ENCODE assay signal across 8 cellular contexts in genomic region chr13:109784590-109785140, GRCh38. TPM values are rescaled to one million over a fixed set of nuclear protein-coding genes. Genes with fewer than 3 reads are reported as not detected.
DNase-seq lines count a peak whose midpoint lies in the region; ATAC-seq and TF ChIP-seq lines count a peak whose summit lies in the region.

No MANE protein-coding gene starts in this region.

- 12 to 28% methylated on average over 12 to 76 of the region's 83 CpGs for WGBS in testis, 2 donors

- peaks cover 13% of the 10 kb centered on the region for H3K36me3 Mint-ChIP-seq in nephron (ENCODE audit: low read depth)

- H3K9me3 Mint-ChIP-seq in nephron = no peaks in the 10 kb centered on the region

- no peaks in the 10 kb centered on the region for H3K9me3 ChIP-seq in Panc1 (ENCODE audit: control insufficient read depth, insufficient read depth, low read depth, low read length)
- no peaks in the 10 kb centered on the region for H3K9me3 ChIP-seq in testis

- H3K4me3 ChIP-seq in Panc1 (ENCODE audit: low read depth in 2 of 2, low read length in 2 of 2) = peak overlapping the region; percentile 52 to 61
- H3K4me3 ChIP-seq in testis = peak overlapping the region; percentile 71 to 81

- no peaks in the 10 kb centered on the region for H3K27me3 ChIP-seq in Panc1 (ENCODE audit: control insufficient read depth, insufficient read depth, low read length)
- H3K27me3 ChIP-seq in foreskin keratinocyte = no peaks in the 10 kb centered on the region
- H3K27me3 ChIP-seq in testis = no peaks in the 10 kb centered on the region

- H3K4me1 Mint-ChIP-seq in nephron = peaks cover 18% of the 10 kb centered on the region

- TF ChIP-seq CTCF in Panc1 (IDR thresholded peaks at IDR 0.05) (peak; percentile 77), foreskin keratinocyte (conservative IDR thresholded peaks at IDR 0.05) (peak; percentile 80), nephron (IDR thresholded peaks at IDR 0.05; ENCODE audit: unreplicated experiment in 3 of 3) (peak; percentile 45 to 55 (median 50)), testis (IDR thresholded peaks at IDR 0.05) (peak; percentile 45 to 92 (median 79))

- H3K27me3 Mint-ChIP-seq in nephron (ENCODE audit: low read depth) = peaks cover 27% of the 10 kb centered on the region

- H3K27ac ChIP-seq in Panc1 (ENCODE audit: low read length) = no peak overlapping the region
- H3K27ac ChIP-seq in foreskin keratinocyte = no peak overlapping the region
- peak overlapping the region; percentile 59 to 90 for H3K27ac ChIP-seq in testis

- CTCF ChIA-PET in Panc1 (lab: Charles Lee) = interaction anchor here (0.6 kb wide), 1 partner anchor 10 kb away, joined by 3 read pairs; no protein-coding TSS in a partner anchor

- peak; percentile 81 for ATAC-seq in Panc1
- peak; percentile 52 for ATAC-seq in foreskin keratinocyte
- ATAC-seq in HG02981 (IDR thresholded peaks at IDR 0.05; ENCODE audit: unreplicated experiment) = no peak

- H3K4me1 ChIP-seq in Panc1 (ENCODE audit: control insufficient read depth, insufficient read depth, low read length) = peaks cover 2% of the 10 kb centered on the region; the same call in 1 of the 2 replicates
- H3K4me1 ChIP-seq in foreskin keratinocyte = peaks cover under 1% of the 10 kb centered on the region
- peaks cover 17% of the 10 kb centered on the region for H3K4me1 ChIP-seq in testis

- no peak overlapping the region for H3K27ac Mint-ChIP-seq in nephron

- no peak for TF ChIP-seq POLR2A in testis (IDR thresholded peaks at IDR 0.05)

- no TSS peak for BruUV-seq in Panc1 (replicated peaks; lab: Mats Ljungman, UMichigan)

- H3K36me3 ChIP-seq in Panc1 (ENCODE audit: control insufficient read depth, insufficient read depth, low read length) (no peaks in the 10 kb centered on the region), testis (ENCODE audit: low read depth, missing control alignments) (no peaks in the 10 kb centered on the region)

- POLR2A ChIA-PET in Panc1 (lab: Charles Lee) = no interaction called here

- DNase-seq in 8988T (peak; percentile 84), H4 (ENCODE audit: low spot score) (peak; percentile 24), Panc1 (ENCODE audit: low read depth, low spot score) (no peak), foreskin keratinocyte (no peak), testis (peak; percentile 84)
- DNase-seq in activated naive CD4-positive, alpha-beta T cell (lab: John Stamatoyannopoulos, UW) = peak; percentile 28 to 64 (median 41)

- intact Hi-C loops in Panc1 (cut with micrococcal nuclease; ENCODE audit: unreplicated experiment) (loop anchor here (5.0 kb wide), 4 partner anchors 318 to 822 kb away; no protein-coding TSS in a partner anchor), testis (cut with DNase I; ENCODE audit: low total_unique reads) (loop anchor here (10.0 kb wide), 2 partner anchors 640 to 830 kb away; no protein-coding TSS in a partner anchor)

- in situ Hi-C loops in Panc1 (cut with HindIII; ENCODE audit: low pct_unique_long_range_greater_than_20kb, low sequenced_read_pairs) = no loop called here

- H3K4me3 Mint-ChIP-seq in nephron = peak overlapping the region; percentile 75 to 77 (median 76)

RNA-seq across cellular contexts. Expression of gene IRS2, which starts 1.7 kb away (rescaled TPM):
- 0.14 and 0.45 TPM in 2 replicates for total RNA-seq in H4 (2014; rRNA removed; shearing (Covaris generic))
- total RNA-seq in Panc1 (2021; ENCODE audit: unreplicated experiment) (5.9 TPM), foreskin keratinocyte (4.3 and 4.5 TPM in 2 replicates), testis (10 to 100 TPM; 23.9 to 33.4 TPM)
- 4.7 TPM for polyA plus RNA-seq in Panc1 (2012; ENCODE audit: insufficient read length)
- polyA plus RNA-seq in foreskin keratinocyte (2.0 and 2.1 TPM in 2 replicates), testis (ENCODE audit: insufficient read depth, low read depth, low replicate concordance) (6.9 TPM)

Comparison
In these comparisons a context has a peak if more than half of its experiments do, and no peak if none do; other contexts are left out.
1. DNase-seq: peak in 8988T (single experiment), H4 (single experiment), activated naive CD4-positive, alpha-beta T cell (4 of 4) and testis (single experiment); none in Panc1 (single experiment) and foreskin keratinocyte (0 of 2).
2. H3K27ac ChIP-seq: peak in testis (2 of 2); none in Panc1 (single experiment) and foreskin keratinocyte (single experiment).
3. Peak in every context shown above with its lines, with median percentiles within 50 percentile points of each other: CTCF ChIP-seq.